ENCODE assay signal across 15 cellular contexts in genomic region chr1:85033221-85033620, GRCh38.
DNase-seq lines count a peak whose midpoint lies in the region; ATAC-seq lines count a peak whose summit lies in the region.
"Had no signal": no experiment of that assay in that cellular context is flagged by ENCODE, and none has a peak within 500 bp of the region (broad histone marks: within the 10 kb centered on the region; RNA-seq: fewer than 3 reads in every experiment).

No MANE protein-coding gene starts in this region.

- ATAC-seq in GM19351 (IDR thresholded peaks at IDR 0.05; ENCODE audit: unreplicated experiment): peak; percentile 58
- ATAC-seq in HG02885 (IDR thresholded peaks at IDR 0.05; ENCODE audit: poor library complexity, unreplicated experiment): peak; percentile 64
- ATAC-seq in HG03520 (IDR thresholded peaks at IDR 0.05; ENCODE audit: unreplicated experiment): peak; percentile 53
- ATAC-seq: GM23338, HCT116 had no signal

- DNase-seq in stimulated activated CD4-positive, alpha-beta T cell treated with anti-CD3 and anti-CD28 coated beads, Interleukin-4, amount 100 ng/mL, for 1 hour: no peak
- DNase-seq in OCI-M1 (lab: John Stamatoyannopoulos, UW): no peak
- DNase-seq in nucleus accumbens (lab: John Stamatoyannopoulos, UW): no peak
- DNase-seq: BE2C; CD4-positive, alpha-beta T cell; CD8-positive, alpha-beta memory T cell; DMS 273 treated with DMSO at 0.1 percent for 48 hours; DMS79 treated with DMSO at 0.1 percent for 48 hours; GF-D8; H9 had no signal
